Comparison of ENCODE assay signal across 1 cellular context in genomic region chr1:43651922-43652321, GRCh38.
TF ChIP-seq lines count a peak whose summit lies in the region.

No MANE protein-coding gene starts in this region.

TF ChIP-seq in SK-N-SH, 30 proteins besides CTCF, POLR2A, EP300 and RAD21 (continued from another document):
- TF ChIP-seq REST (IDR thresholded peaks at IDR 0.05; ENCODE audit: low read depth, low read length) (no peak), FOXJ3 (CRISPR knock-in tag; IDR thresholded peaks at IDR 0.05) (no peak)
